Comparison of ENCODE assay signal across 8 cellular contexts in the genomic region with DNA sequence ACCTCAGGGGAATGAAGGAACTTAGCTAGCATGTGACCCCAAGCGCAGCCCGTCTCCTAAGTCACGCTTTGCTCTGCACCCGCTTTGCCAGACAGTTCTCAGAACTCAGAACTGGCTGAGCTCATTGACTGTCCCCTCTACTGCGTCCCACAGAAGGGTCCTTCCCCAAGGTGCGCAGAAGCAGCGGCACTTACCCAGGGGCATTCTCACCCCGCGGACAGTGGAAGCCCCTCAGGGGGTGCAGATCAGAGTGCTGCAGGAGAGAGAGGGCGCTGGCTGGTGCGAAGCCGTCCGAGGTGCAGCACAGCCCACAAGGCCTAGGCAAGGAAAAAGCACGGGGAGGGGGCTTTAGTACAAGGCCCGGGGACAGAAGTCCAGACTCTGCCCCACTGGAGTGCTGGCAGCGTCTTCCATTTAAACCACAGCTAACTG. TPM values are rescaled to one million over a fixed set of nuclear protein-coding genes. Genes with fewer than 3 reads are reported as not detected.
DNase-seq lines count a peak whose midpoint lies in the region; ATAC-seq, FAIRE-seq and TF ChIP-seq lines count a peak whose summit lies in the region.

No MANE protein-coding gene starts in this region.

- H3K4me1 Mint-ChIP-seq in CD4-positive, alpha-beta T cell (ENCODE audit: low read depth) = peaks cover 52% of the 10 kb centered on the region
- peaks cover 40% of the 10 kb centered on the region for H3K4me1 Mint-ChIP-seq in activated CD4-positive, alpha-beta memory T cell treated with anti-CD3 and anti-CD28 coated beads for 36 hours (ENCODE audit: low read depth)

- H3K36me3 Mint-ChIP-seq in CD4-positive, alpha-beta T cell (ENCODE audit: low read depth) = peaks cover 54% of the 10 kb centered on the region
- peaks cover 49% of the 10 kb centered on the region for H3K36me3 Mint-ChIP-seq in activated CD4-positive, alpha-beta memory T cell treated with anti-CD3 and anti-CD28 coated beads for 36 hours

- H3K79me2 ChIP-seq in neural cell (replicated peaks; ENCODE audit: insufficient read depth, low read length) = peaks cover 23% of the 10 kb centered on the region

- peak overlapping the region; percentile 94 for H3K4me2 ChIP-seq in neural cell (ENCODE audit: low read length)

- H3K9me3 ChIP-seq in CD4-positive, alpha-beta T cell (ENCODE audit: control insufficient read depth, low read length) = no peaks in the 10 kb centered on the region
- peaks cover 5% of the 10 kb centered on the region for H3K9me3 ChIP-seq in neural cell (ENCODE audit: low read length)

- POLR2A ChIA-PET in CD4-positive, alpha-beta T cell (lab: Charles Lee) = interaction anchor here (1.0 to 3.6 kb wide), 5 partner anchors 11 to 401 kb away, joined by 3 to 149 read pairs (median 12); partner anchors contain the start of genes RALGAPB, RPRD1B and TTI1
- POLR2A ChIA-PET in activated CD4-positive, alpha-beta memory T cell treated with anti-CD3 and anti-CD28 coated beads for 36 hours (lab: Charles Lee) = interaction anchor here (1.5 to 4.1 kb wide), 5 partner anchors 9 to 401 kb away, joined by 4 to 100 read pairs (median 13); partner anchors contain the start of genes RALGAPB, RPRD1B and TTI1

- H3K27me3 ChIP-seq in CD4-positive, alpha-beta T cell (ENCODE audit: control insufficient read depth, insufficient read depth, low read length) = no peaks in the 10 kb centered on the region
- H3K27me3 ChIP-seq in neural cell (ENCODE audit: insufficient read depth, low read depth, low read length) = no peaks in the 10 kb centered on the region

- no peaks in the 10 kb centered on the region for H4K20me1 ChIP-seq in neural cell (ENCODE audit: insufficient read depth)

- H3K4me3 ChIP-seq in neural cell (ENCODE audit: low read length) = peak overlapping the region; percentile 96

- H2AFZ ChIP-seq in neural cell (ENCODE audit: low read depth, low read length) = peak overlapping the region; percentile 85

- peak overlapping the region; percentile 79 for H3K9ac ChIP-seq in neural cell (ENCODE audit: low read length)

- peak overlapping the region; percentile 78 for H3K27ac ChIP-seq in CD4-positive, alpha-beta T cell (ENCODE audit: low read depth, low read length)
- H3K27ac ChIP-seq in neural cell (ENCODE audit: low read length) = no peak overlapping the region

- TF ChIP-seq RAD21 in neural cell (conservative IDR thresholded peaks at IDR 0.05) = no peak

- H3F3A ChIP-seq in neural cell (ENCODE audit: insufficient read depth, low read length, poor library complexity, severe bottlenecking) = no peaks in the 10 kb centered on the region

- H3K36me3 ChIP-seq in neural cell (ENCODE audit: insufficient read depth, low read length) = peaks cover 11% of the 10 kb centered on the region

- no peaks in the 10 kb centered on the region for H3K9me3 Mint-ChIP-seq in CD4-positive, alpha-beta T cell
- H3K9me3 Mint-ChIP-seq in activated CD4-positive, alpha-beta memory T cell treated with anti-CD3 and anti-CD28 coated beads for 36 hours = no peaks in the 10 kb centered on the region

- H3K9me2 ChIP-seq in neural cell (ENCODE audit: insufficient read depth, low read length) = no peaks in the 10 kb centered on the region

- peaks cover 9% of the 10 kb centered on the region for H3K27me3 Mint-ChIP-seq in CD4-positive, alpha-beta T cell
- peaks cover 4% of the 10 kb centered on the region for H3K27me3 Mint-ChIP-seq in activated CD4-positive, alpha-beta memory T cell treated with anti-CD3 and anti-CD28 coated beads for 36 hours

- peak overlapping the region; percentile 98 for H3K4me3 Mint-ChIP-seq in CD4-positive, alpha-beta T cell
- H3K4me3 Mint-ChIP-seq in activated CD4-positive, alpha-beta memory T cell treated with anti-CD3 and anti-CD28 coated beads for 36 hours = peak overlapping the region; percentile 97

- peak in 6 of 10 experiments; percentile 2 to 42 (median 10) for DNase-seq in CD4-positive, alpha-beta T cell
- no peak for DNase-seq in HTR-8/SVneo (ENCODE audit: insufficient read length, low spot score)
- peak; percentile 40 for DNase-seq in activated CD4-positive, alpha-beta memory T cell treated with anti-CD3 and anti-CD28 coated beads for 36 hours
- DNase-seq in SHP77 (lab: John Stamatoyannopoulos, UW) = no peak
- no peak for DNase-seq in ACHN
- no peak for DNase-seq in D341Med (ENCODE audit: low spot score)

- in situ Hi-C loops in ACHN (cut with HindIII; ENCODE audit: low pct_ligation_motif_present, low pct_unique_long_range_greater_than_20kb, low sequenced_read_pairs) = no loop called here

- TF ChIP-seq CTCF in CD4-positive, alpha-beta T cell (IDR thresholded peaks at IDR 0.05) = no peak
- no peak for TF ChIP-seq CTCF in neural cell (IDR thresholded peaks at IDR 0.05; ENCODE audit: poor library complexity, severe bottlenecking)

- FAIRE-seq in HTR-8/SVneo (lab: Jason Lieb, UNC) = peak; percentile 13

- CTCF ChIA-PET in CD4-positive, alpha-beta T cell (lab: Charles Lee) = interaction anchor here (1.6 to 4.1 kb wide), 4 partner anchors 12 to 38 kb away, joined by 5 to 123 read pairs (median 30); partner anchors contain the start of gene RALGAPB
- CTCF ChIA-PET in activated CD4-positive, alpha-beta memory T cell treated with anti-CD3 and anti-CD28 coated beads for 36 hours (lab: Charles Lee) = interaction anchor here (0.9 to 5.6 kb wide), 8 partner anchors 9 to 63 kb away, joined by 3 to 141 read pairs (median 8); partner anchors contain the start of gene RALGAPB

- peak; percentile 28 for ATAC-seq in CD4-positive, alpha-beta T cell (ENCODE audit: poor library complexity)
- ATAC-seq in esophagus mucosa = peak; percentile 42

- intact Hi-C loops in CD4-positive, alpha-beta T cell (cut with DNase I, micrococcal nuclease) = loop anchor here in 1 of 2 experiments (2.0 to 10.0 kb wide), 3 partner anchors 310 to 1140 kb away; partner anchors contain the start of genes ACTR5, RPRD1B and TTI1
- intact Hi-C loops in activated CD4-positive, alpha-beta memory T cell treated with anti-CD3 and anti-CD28 coated beads for 36 hours (cut with micrococcal nuclease) = no loop called here

- peak overlapping the region; percentile 93 for H3K27ac Mint-ChIP-seq in CD4-positive, alpha-beta T cell
- peak overlapping the region; percentile 97 for H3K27ac Mint-ChIP-seq in activated CD4-positive, alpha-beta memory T cell treated with anti-CD3 and anti-CD28 coated beads for 36 hours

- TF ChIP-seq EP300 in neural cell (conservative IDR thresholded peaks at IDR 0.05; ENCODE audit: poor library complexity, severe bottlenecking) = no peak

TF ChIP-seq in neural cell, 6 proteins besides CTCF, POLR2A, EP300 and RAD21:
- TF ChIP-seq SMC3 (conservative IDR thresholded peaks at IDR 0.05; ENCODE audit: poor library complexity) (no peak), MXI1 (conservative IDR thresholded peaks at IDR 0.05; ENCODE audit: poor library complexity, severe bottlenecking) (no peak), EZH2 (IDR thresholded peaks at IDR 0.05; ENCODE audit: borderline replicate concordance, insufficient read depth, low read length, poor library complexity, severe bottlenecking) (no peak), REST (IDR thresholded peaks at IDR 0.05; ENCODE audit: borderline replicate concordance) (no peak), POLR2AphosphoS5 (IDR thresholded peaks at IDR 0.05) (no peak), TAF1 (IDR thresholded peaks at IDR 0.05; ENCODE audit: low read depth) (no peak)
TF ChIP-seq in neural cell: peak in this region for 0.

RNA-seq across cellular contexts. Expression of gene SNHG17, which starts 0.8 kb away (rescaled TPM):
- 10 to 100 TPM; 94.1 to 99.3 TPM for total RNA-seq in CD4-positive, alpha-beta T cell
- 10 to 100 TPM; 55.4 to 55.6 TPM for total RNA-seq in activated CD4-positive, alpha-beta memory T cell treated with anti-CD3 and anti-CD28 coated beads for 36 hours
- 32.2 TPM for total RNA-seq in esophagus mucosa
- 20.4 and 23.1 TPM in 2 replicates for polyA plus RNA-seq in neural cell
- 7.3 and 10.5 TPM in 2 replicates for polyA minus RNA-seq in neural cell

RNA-seq across cellular contexts. Expression of gene RALGAPB, which starts 38.3 kb away (rescaled TPM):
- total RNA-seq in CD4-positive, alpha-beta T cell = 10 to 100 TPM; 30.4 to 31.9 TPM
- 10 to 100 TPM; 25.7 to 25.8 TPM for total RNA-seq in activated CD4-positive, alpha-beta memory T cell treated with anti-CD3 and anti-CD28 coated beads for 36 hours
- total RNA-seq in esophagus mucosa = 19.8 TPM
- 30.0 TPM in 2 replicates for polyA plus RNA-seq in neural cell
- polyA minus RNA-seq in neural cell = 76.2 and 84.0 TPM in 2 replicates

Comparison
In these comparisons a context has a peak if more than half of its experiments do, and no peak if none do; other contexts are left out.
1. DNase-seq: peak in CD4-positive, alpha-beta T cell (6 of 10) and activated CD4-positive, alpha-beta memory T cell treated with anti-CD3 and anti-CD28 coated beads for 36 hours (single experiment); none in HTR-8/SVneo (single experiment), SHP77 (0 of 2), ACHN (single experiment) and D341Med (single experiment).